34 cellular contexts compared by ENCODE assay signal in genomic region chr3:128946411-128946810, GRCh38. TPM values are rescaled to one million over a fixed set of nuclear protein-coding genes. Genes with fewer than 3 reads are reported as not detected.
A peak's percentile ranks its signal among the peaks of the same experiment; 100 is the strongest.
DNase-seq lines count a peak whose midpoint lies in the region; ATAC-seq, FAIRE-seq and TF ChIP-seq lines count a peak whose summit lies in the region.
"Had no signal": no experiment of that assay in that cellular context is flagged by ENCODE, and none has a peak within 500 bp of the region (broad histone marks: within the 10 kb centered on the region; RNA-seq: fewer than 3 reads in every experiment).

No MANE protein-coding gene starts in this region.

- H3K4me3 ChIP-seq in astrocyte of the spinal cord (ENCODE audit: low read depth, low read length) = no peak overlapping the region
- H3K4me3 ChIP-seq: prostate gland, sigmoid colon, suprapubic skin, uterus had no signal

- POLR2A ChIA-PET in activated CD4-positive, alpha-beta memory T cell treated with anti-CD3 and anti-CD28 coated beads, Interleukin-2, amount 10 ng/mL, durations not matched to agents 7 days and 5 days (lab: Charles Lee) = no interaction called here

- ATAC-seq in GM18511 (IDR thresholded peaks at IDR 0.05; ENCODE audit: unreplicated experiment) = no peak
- ATAC-seq: activated CD8-positive, alpha-beta memory T cell treated with anti-CD3 and anti-CD28 coated beads, Interleukin-2, amount 10 ng/mL, durations not matched to agents 7 days and 5 days; HCT116; left cardiac atrium had no signal

- H3K4me1 Mint-ChIP-seq in activated CD4-positive, alpha-beta memory T cell treated with anti-CD3 and anti-CD28 coated beads, Interleukin-2, amount 10 ng/mL, durations not matched to agents 7 days and 5 days = no peaks in the 10 kb centered on the region
- H3K4me1 Mint-ChIP-seq: activated CD4-positive, alpha-beta T cell treated with anti-CD3 and anti-CD28 coated beads, Interleukin-2, amount 10 ng/mL, durations not matched to agents 24 days and 14 days; activated CD8-positive, alpha-beta memory T cell treated with anti-CD3 and anti-CD28 coated beads, Interleukin-2, amount 10 ng/mL, durations not matched to agents 7 days and 5 days; CD4-positive, alpha-beta memory T cell had no signal

- in situ Hi-C loops in astrocyte of the spinal cord (cut with HindIII; ENCODE audit: low sequenced_read_pairs) = no loop called here

- CTCF ChIA-PET in activated CD4-positive, alpha-beta memory T cell treated with anti-CD3 and anti-CD28 coated beads, Interleukin-2, amount 10 ng/mL, durations not matched to agents 7 days and 5 days (lab: Charles Lee) = interaction anchor here (1.6 kb wide), 1 partner anchor 24 kb away, joined by 4 read pairs; no protein-coding TSS in a partner anchor

- no peak overlapping the region for H3K27ac Mint-ChIP-seq in activated CD4-positive, alpha-beta memory T cell treated with anti-CD3 and anti-CD28 coated beads, Interleukin-2, amount 10 ng/mL, durations not matched to agents 7 days and 5 days
- H3K27ac Mint-ChIP-seq: activated CD4-positive, alpha-beta T cell treated with anti-CD3 and anti-CD28 coated beads, Interleukin-2, amount 10 ng/mL, durations not matched to agents 24 days and 14 days; activated CD8-positive, alpha-beta memory T cell treated with anti-CD3 and anti-CD28 coated beads, Interleukin-2, amount 10 ng/mL, durations not matched to agents 7 days and 5 days; CD4-positive, alpha-beta memory T cell had no signal

- peaks cover 7% of the 10 kb centered on the region for H3K27me3 Mint-ChIP-seq in activated CD4-positive, alpha-beta memory T cell treated with anti-CD3 and anti-CD28 coated beads, Interleukin-2, amount 10 ng/mL, durations not matched to agents 7 days and 5 days

- no peaks in the 10 kb centered on the region for H3K9me3 Mint-ChIP-seq in activated CD4-positive, alpha-beta memory T cell treated with anti-CD3 and anti-CD28 coated beads, Interleukin-2, amount 10 ng/mL, durations not matched to agents 7 days and 5 days
- H3K9me3 Mint-ChIP-seq: activated CD4-positive, alpha-beta T cell treated with anti-CD3 and anti-CD28 coated beads, Interleukin-2, amount 10 ng/mL, durations not matched to agents 24 days and 14 days had no signal

- DNase-seq in Daoy (ENCODE audit: low read depth) = peak; percentile 25
- peak; percentile 15 for DNase-seq in HS-27A (ENCODE audit: low read depth)
- DNase-seq in astrocyte of the spinal cord (ENCODE audit: low read depth, low spot score) = peak; percentile 61
- DNase-seq in non-pigmented ciliary epithelial cell (ENCODE audit: low read depth) = peak; percentile 19
- DNase-seq in inferior parietal cortex (ENCODE audit: extremely low spot score) = no peak
- no peak for DNase-seq in D721Med (ENCODE audit: insufficient read length, low spot score)
- no peak for DNase-seq in activated CD4-positive, alpha-beta memory T cell treated with anti-CD3 and anti-CD28 coated beads, Interleukin-2, amount 10 ng/mL, durations not matched to agents 7 days and 5 days
- DNase-seq: activated CD4-positive, alpha-beta T cell treated with anti-CD3 and anti-CD28 coated beads, Interleukin-2, amount 10 ng/mL, durations not matched to agents 24 days and 14 days; activated T-cell treated with anti-CD3 and anti-CD28 coated beads, Interleukin-2, amount 50 U/mL, for 48 hours; AML-193; CD4-positive, alpha-beta memory T cell; DMS 273 treated with DMSO at 0.1 percent for 48 hours; effector CD4-positive, alpha-beta T cell; left cardiac atrium; mesendoderm; NCI-H1092 treated with DMSO at 0.1 percent for 48 hours; NCI-H187 treated with DMSO at 0.1 percent for 48 hours; NCI-H774; sigmoid colon; stimulated activated CD4-positive, alpha-beta T cell treated with anti-CD3 and anti-CD28 coated beads, Interleukin-15, amount 100 ng/mL, for 24 hours; stimulated activated naive CD4-positive, alpha-beta T cell; SW 1271; T-helper 9 cell; uterus; WERI-Rb-1 had no signal

- H3K36me3 Mint-ChIP-seq in activated CD4-positive, alpha-beta memory T cell treated with anti-CD3 and anti-CD28 coated beads, Interleukin-2, amount 10 ng/mL, durations not matched to agents 7 days and 5 days (ENCODE audit: low read depth) = no peaks in the 10 kb centered on the region
- H3K36me3 Mint-ChIP-seq: activated CD8-positive, alpha-beta memory T cell treated with anti-CD3 and anti-CD28 coated beads, Interleukin-2, amount 10 ng/mL, durations not matched to agents 7 days and 5 days; CD4-positive, alpha-beta memory T cell had no signal

- no peak overlapping the region for H3K4me3 Mint-ChIP-seq in activated CD4-positive, alpha-beta memory T cell treated with anti-CD3 and anti-CD28 coated beads, Interleukin-2, amount 10 ng/mL, durations not matched to agents 7 days and 5 days
- H3K4me3 Mint-ChIP-seq: activated CD4-positive, alpha-beta T cell treated with anti-CD3 and anti-CD28 coated beads, Interleukin-2, amount 10 ng/mL, durations not matched to agents 24 days and 14 days; activated CD8-positive, alpha-beta memory T cell treated with anti-CD3 and anti-CD28 coated beads, Interleukin-2, amount 10 ng/mL, durations not matched to agents 7 days and 5 days; CD4-positive, alpha-beta memory T cell had no signal

- TF ChIP-seq CTCF in astrocyte of the spinal cord (IDR thresholded peaks at IDR 0.05; ENCODE audit: low read depth, low read length) (no peak), D721Med (IDR thresholded peaks at IDR 0.05; ENCODE audit: insufficient read depth, missing control alignments) (no peak)

- FAIRE-seq in D721Med (lab: Jason Lieb, UNC) = no peak
- FAIRE-seq: frontal cortex, RCC 7860 had no signal

RNA-seq across cellular contexts. Expression of gene CFAP92, which starts 47.5 kb away (rescaled TPM):
- 1.0 TPM in 1 of 2 replicates, not detected in the other for total RNA-seq in Daoy (2014; rRNA removed; shearing (Covaris generic))
- total RNA-seq in activated CD4-positive, alpha-beta memory T cell treated with anti-CD3 and anti-CD28 coated beads, Interleukin-2, amount 10 ng/mL, durations not matched to agents 7 days and 5 days = under 1 TPM in 1 of 2 experiments, not detected in 1; 0.15 TPM
- total RNA-seq: activated CD4-positive, alpha-beta T cell treated with anti-CD3 and anti-CD28 coated beads, Interleukin-2, amount 10 ng/mL, durations not matched to agents 24 days and 14 days; epithelial cell of proximal tubule; G401 had no signal

RNA-seq across cellular contexts. Expression of gene EFCC1, which starts 54.7 kb away (rescaled TPM):
- total RNA-seq in Daoy (2014; rRNA removed; shearing (Covaris generic)) = not detected in 2 replicates
- total RNA-seq in activated CD4-positive, alpha-beta memory T cell treated with anti-CD3 and anti-CD28 coated beads, Interleukin-2, amount 10 ng/mL, durations not matched to agents 7 days and 5 days = not detected
- total RNA-seq: CD4-positive, alpha-beta memory T cell; epithelial cell of proximal tubule; G401 had no signal

Comparison
In these comparisons a context has a peak if more than half of its experiments do, and no peak if none do; other contexts are left out.
1. DNase-seq: peak in Daoy (single experiment), HS-27A (single experiment), astrocyte of the spinal cord (single experiment) and non-pigmented ciliary epithelial cell (single experiment); none in inferior parietal cortex (single experiment), D721Med (single experiment) and activated CD4-positive, alpha-beta memory T cell treated with anti-CD3 and anti-CD28 coated beads, Interleukin-2, amount 10 ng/mL, durations not matched to agents 7 days and 5 days (single experiment).